ENCODE assay signal across 28 cellular contexts in genomic region chr19:20256606-20257005, GRCh38.
"Had no signal": no experiment of that assay in that cellular context is flagged by ENCODE, and none has a peak within 500 bp of the region (broad histone marks: within the 10 kb centered on the region; RNA-seq: fewer than 3 reads in every experiment).

No MANE protein-coding gene starts in this region.

- H3K27me3 Mint-ChIP-seq: stimulated activated naive CD8-positive, alpha-beta T cell treated with anti-CD3 and anti-CD28 coated beads, Interleukin-15, amount 100 ng/mL, for 72 hours had no signal

- H3K9me3 ChIP-seq: stomach, testis, thoracic aorta, tibial artery, tibial nerve, upper lobe of left lung, upper lobe of right lung, uterus, vagina had no signal

- FAIRE-seq: urothelium cell line had no signal

- ATAC-seq: stimulated activated effector memory CD8-positive, alpha-beta T cell treated with anti-CD3 and anti-CD28 coated beads, Interleukin-12 subunit alpha, Interleukin-12 subunit beta, amount 100 ng/mL, for 72 hours; stimulated activated memory B cell treated with anti-CD40 and anti-IgM and Interleukin-4, amounts not matched to agents 10 μg/mL and 1 μg/mL and 100 μg/mL, for 72 hours; stimulated activated naive B cell treated with anti-CD40 and anti-IgM and Interleukin-4, amounts not matched to agents 10 μg/mL and 1 μg/mL and 100 μg/mL, for 72 hours; stimulated activated naive CD8-positive, alpha-beta T cell treated with anti-CD3 and anti-CD28 coated beads, Interleukin-15, amount 100 ng/mL, for 72 hours; stimulated activated naive CD8-positive, alpha-beta T cell treated with anti-CD3 and anti-CD28 coated beads, Interleukin-15, Interleukin-2, amounts not matched to agents 100 U/mL and 50 U/mL, for 24 hours; upper lobe of right lung had no signal

- H3K4me3 ChIP-seq: stomach, suprapubic skin, testis, thoracic aorta, tibial artery, tibial nerve, transverse colon, upper lobe of left lung, upper lobe of right lung, uterus, vagina had no signal

- H3K4me3 Mint-ChIP-seq: stimulated activated effector memory CD8-positive, alpha-beta T cell treated with anti-CD3 and anti-CD28 coated beads, Interleukin-12 subunit alpha, Interleukin-12 subunit beta, amount 100 ng/mL, for 72 hours; stimulated activated memory B cell treated with anti-CD40 and anti-IgM and Interleukin-4, amounts not matched to agents 10 μg/mL and 1 μg/mL and 100 μg/mL, for 72 hours; stimulated activated naive B cell treated with anti-CD40 and anti-IgM and Interleukin-4, amounts not matched to agents 10 μg/mL and 1 μg/mL and 100 μg/mL, for 72 hours; stimulated activated naive CD8-positive, alpha-beta T cell treated with anti-CD3 and anti-CD28 coated beads, Interleukin-15, amount 100 ng/mL, for 72 hours; stimulated activated naive CD8-positive, alpha-beta T cell treated with anti-CD3 and anti-CD28 coated beads, Interleukin-15, Interleukin-2, amounts not matched to agents 100 ng/mL and 50 ng/mL, for 24 hours; type B pancreatic cell had no signal

- H3K27me3 ChIP-seq: stomach, suprapubic skin, testis, tibial artery, tibial nerve, transverse colon, upper lobe of left lung, uterus, vagina had no signal

- H3K27ac Mint-ChIP-seq: stimulated activated effector memory CD8-positive, alpha-beta T cell treated with anti-CD3 and anti-CD28 coated beads, Interleukin-12 subunit alpha, Interleukin-12 subunit beta, amount 100 ng/mL, for 72 hours; stimulated activated memory B cell treated with anti-CD40 and anti-IgM and Interleukin-4, amounts not matched to agents 10 μg/mL and 1 μg/mL and 100 μg/mL, for 72 hours; stimulated activated naive B cell treated with anti-CD40 and anti-IgM and Interleukin-4, amounts not matched to agents 10 μg/mL and 1 μg/mL and 100 μg/mL, for 72 hours; stimulated activated naive CD8-positive, alpha-beta T cell treated with anti-CD3 and anti-CD28 coated beads, Interleukin-15, amount 100 ng/mL, for 72 hours; stimulated activated naive CD8-positive, alpha-beta T cell treated with anti-CD3 and anti-CD28 coated beads, Interleukin-15, Interleukin-2, amounts not matched to agents 100 ng/mL and 50 ng/mL, for 24 hours; type B pancreatic cell had no signal

- H3K4me1 ChIP-seq: stomach, suprapubic skin, testis, tibial artery, tibial nerve, transverse colon, upper lobe of left lung, upper lobe of right lung, uterus, vagina had no signal

- H3K27ac ChIP-seq: stomach, suprapubic skin, testis, thoracic aorta, tibial artery, tibial nerve, transverse colon, upper lobe of left lung, upper lobe of right lung, uterus, vagina had no signal

- H3K36me3 ChIP-seq: stomach, suprapubic skin, thoracic aorta, tibial artery, tibial nerve, transverse colon, upper lobe of left lung, upper lobe of right lung, uterus, vagina had no signal

- H3K36me3 Mint-ChIP-seq: stimulated activated effector memory CD8-positive, alpha-beta T cell treated with anti-CD3 and anti-CD28 coated beads, Interleukin-12 subunit alpha, Interleukin-12 subunit beta, amount 100 ng/mL, for 72 hours; stimulated activated memory B cell treated with anti-CD40 and anti-IgM and Interleukin-4, amounts not matched to agents 10 μg/mL and 1 μg/mL and 100 μg/mL, for 72 hours; stimulated activated naive B cell treated with anti-CD40 and anti-IgM and Interleukin-4, amounts not matched to agents 10 μg/mL and 1 μg/mL and 100 μg/mL, for 72 hours; type B pancreatic cell had no signal

- H3K9me3 Mint-ChIP-seq: stimulated activated effector memory CD8-positive, alpha-beta T cell treated with anti-CD3 and anti-CD28 coated beads, Interleukin-12 subunit alpha, Interleukin-12 subunit beta, amount 100 ng/mL, for 72 hours; stimulated activated naive CD8-positive, alpha-beta T cell treated with anti-CD3 and anti-CD28 coated beads, Interleukin-15, Interleukin-2, amounts not matched to agents 100 ng/mL and 50 ng/mL, for 24 hours had no signal

- DNase-seq: stimulated activated CD4-positive, alpha-beta T cell treated with anti-CD3 and anti-CD28 coated beads, Interleukin-2, amount 100 ng/mL, for 24 hours; stimulated activated CD4-positive, alpha-beta T cell treated with anti-CD3 and anti-CD28 coated beads, Interleukin-4, amount 100 ng/mL, for 1 hour; stimulated activated CD4-positive, alpha-beta T cell treated with anti-CD3 and anti-CD28 coated beads, Interleukin-4, amount 100 ng/mL, for 24 hours; stimulated activated CD4-positive, alpha-beta T cell treated with anti-CD3 and anti-CD28 coated beads, Interleukin-4, amount 100 ng/mL, for 4 hours; stimulated activated CD8-positive, alpha-beta memory T cell treated with anti-CD3 and anti-CD28 coated beads, Interleukin-4, amount 100 ng/mL, for 48 hours; stimulated activated naive B cell treated with anti-CD40 and anti-IgM and Interleukin-4, amounts not matched to agents 10 μg/mL and 1 μg/mL and 100 μg/mL, for 72 hours; stimulated activated naive CD4-positive, alpha-beta T cell; stimulated activated naive CD4-positive, alpha-beta T cell treated with Interleukin-2 at 50 U/mL for 16 hours; stimulated activated naive CD8-positive, alpha-beta T cell treated with anti-CD3 and anti-CD28 coated beads, Interleukin-15, amount 100 ng/mL, for 72 hours; stimulated activated naive CD8-positive, alpha-beta T cell treated with anti-CD3 and anti-CD28 coated beads, Interleukin-15, Interleukin-2, amounts not matched to agents 100 U/mL and 50 U/mL, for 24 hours; stomach; substantia nigra; testis; tibial artery; transverse colon; trophoblast cell; upper lobe of left lung; upper lobe of right lung; uterus had no signal

- H3K4me1 Mint-ChIP-seq: stimulated activated effector memory CD8-positive, alpha-beta T cell treated with anti-CD3 and anti-CD28 coated beads, Interleukin-12 subunit alpha, Interleukin-12 subunit beta, amount 100 ng/mL, for 72 hours; stimulated activated memory B cell treated with anti-CD40 and anti-IgM and Interleukin-4, amounts not matched to agents 10 μg/mL and 1 μg/mL and 100 μg/mL, for 72 hours; stimulated activated naive CD8-positive, alpha-beta T cell treated with anti-CD3 and anti-CD28 coated beads, Interleukin-15, amount 100 ng/mL, for 72 hours had no signal
